ENCODE assay signal across 11 cellular contexts in genomic region chr2:54617409-54617808, GRCh38.
"Had no signal": no experiment of that assay in that cellular context is flagged by ENCODE, and none has a peak within 500 bp of the region (broad histone marks: within the 10 kb centered on the region; RNA-seq: fewer than 3 reads in every experiment).

No MANE protein-coding gene starts in this region.

- H3K9me3 ChIP-seq: ascending aorta, thyroid gland, vagina had no signal

- H3K27me3 ChIP-seq: ascending aorta, thyroid gland, vagina had no signal

- H3K27ac ChIP-seq: ascending aorta, vagina had no signal

- DNase-seq: activated gamma-delta T cell; activated naive CD8-positive, alpha-beta T cell treated with anti-CD3 and anti-CD28 coated beads, Interleukin-2, amount 10 ng/mL, durations not matched to agents 7 days and 5 days; activated T-cell treated with anti-CD3 and anti-CD28 coated beads, Interleukin-2, amount 50 U/mL, for 1 hour; hippocampal formation; mammary epithelial cell; stimulated activated CD4-positive, alpha-beta T cell treated with anti-CD3 and anti-CD28 coated beads, Interleukin-2, amount 100 ng/mL, for 48 hours; T-helper 17 cell; thyroid gland had no signal

- H3K4me3 ChIP-seq: ascending aorta, thyroid gland, vagina had no signal

- ATAC-seq: T-helper 17 cell had no signal

- FAIRE-seq: frontal cortex had no signal
